25 cellular contexts compared by ENCODE assay signal in genomic region chr21:45719177-45719802, GRCh38.
"Had no signal": no experiment of that assay in that cellular context is flagged by ENCODE, and none has a peak within 500 bp of the region (broad histone marks: within the 10 kb centered on the region; RNA-seq: fewer than 3 reads in every experiment).

No MANE protein-coding gene starts in this region.

- H3K36me3 ChIP-seq: esophagus squamous epithelium, gastroesophageal sphincter, left ventricle myocardium inferior, lower lobe of right lung, spleen, tibial nerve had no signal

- H3K9me3 ChIP-seq: esophagus squamous epithelium, lower lobe of right lung, testis, tibial nerve had no signal

- H3K9me3 Mint-ChIP-seq: effector memory CD8-positive, alpha-beta T cell; natural killer cell; stimulated activated naive CD8-positive, alpha-beta T cell treated with anti-CD3 and anti-CD28 coated beads, Interleukin-15, amount 100 ng/mL, for 72 hours had no signal

- H3K36me3 Mint-ChIP-seq: mesothelial cell of epicardium; natural killer cell; stimulated activated naive B cell treated with anti-CD40 and anti-IgM and Interleukin-4, amounts not matched to agents 10 μg/mL and 1 μg/mL and 100 μg/mL, for 72 hours had no signal

- H3K4me1 Mint-ChIP-seq: neural crest cell; stimulated activated naive B cell treated with anti-CD40 and anti-IgM and Interleukin-4, amounts not matched to agents 10 μg/mL and 1 μg/mL and 100 μg/mL, for 72 hours had no signal

- H3K4me3 Mint-ChIP-seq: dendritic cell treated with granulocyte-macrophage colony-stimulating factor and Interleukin-4, amounts not matched to agents 40 ng/mL and 50 ng/mL, for 4 days; effector memory CD8-positive, alpha-beta T cell; memory B cell; mesothelial cell of epicardium; natural killer cell; neural crest cell; stimulated activated naive B cell treated with anti-CD40 and anti-IgM and Interleukin-4, amounts not matched to agents 10 μg/mL and 1 μg/mL and 100 μg/mL, for 72 hours; stimulated activated naive CD8-positive, alpha-beta T cell treated with anti-CD3 and anti-CD28 coated beads, Interleukin-15, amount 100 ng/mL, for 72 hours had no signal

- H3K4me3 ChIP-seq: esophagus squamous epithelium, gastroesophageal sphincter, left ventricle myocardium inferior, lower lobe of right lung, spleen, testis, tibial nerve had no signal

- H3K27ac Mint-ChIP-seq: dendritic cell treated with granulocyte-macrophage colony-stimulating factor and Interleukin-4, amounts not matched to agents 40 ng/mL and 50 ng/mL, for 4 days; effector memory CD8-positive, alpha-beta T cell; memory B cell; mesothelial cell of epicardium; natural killer cell; stimulated activated naive B cell treated with anti-CD40 and anti-IgM and Interleukin-4, amounts not matched to agents 10 μg/mL and 1 μg/mL and 100 μg/mL, for 72 hours; stimulated activated naive CD8-positive, alpha-beta T cell treated with anti-CD3 and anti-CD28 coated beads, Interleukin-15, amount 100 ng/mL, for 72 hours had no signal

- ATAC-seq: effector memory CD8-positive, alpha-beta T cell; gastroesophageal sphincter; left cardiac atrium; lower lobe of right lung; natural killer cell; sciatic nerve; stimulated activated naive B cell treated with anti-CD40 and anti-IgM and Interleukin-4, amounts not matched to agents 10 μg/mL and 1 μg/mL and 100 μg/mL, for 72 hours; stimulated activated naive CD8-positive, alpha-beta T cell treated with anti-CD3 and anti-CD28 coated beads, Interleukin-15, amount 100 ng/mL, for 72 hours had no signal

- H3K4me1 ChIP-seq: esophagus squamous epithelium, left ventricle myocardium inferior, lower lobe of right lung, spleen, testis had no signal

- H3K27me3 Mint-ChIP-seq: dendritic cell treated with granulocyte-macrophage colony-stimulating factor and Interleukin-4, amounts not matched to agents 40 ng/mL and 50 ng/mL, for 4 days had no signal

- H3K27me3 ChIP-seq: gastroesophageal sphincter, spleen, testis, tibial nerve had no signal

- H3K27ac ChIP-seq: epithelial cell of prostate, esophagus squamous epithelium, gastroesophageal sphincter, left ventricle myocardium inferior, lower lobe of right lung, spleen, testis, tibial nerve had no signal

- DNase-seq: effector memory CD8-positive, alpha-beta T cell; esophagus squamous epithelium; foreskin fibroblast; glutamatergic neuron; kidney; left cardiac atrium; left ventricle myocardium inferior; lower lobe of right lung; natural killer cell; posterior cingulate gyrus; spleen; stimulated activated CD4-positive, alpha-beta T cell treated with anti-CD3 and anti-CD28 coated beads, Interleukin-15, amount 100 ng/mL, for 24 hours; stimulated activated CD4-positive, alpha-beta T cell treated with anti-CD3 and anti-CD28 coated beads, Interleukin-1b, Interleukin-23, amount 100 ng/mL, for 48 hours; stimulated activated CD4-positive, alpha-beta T cell treated with anti-CD3 and anti-CD28 coated beads, Interleukin-4, amount 100 ng/mL, for 24 hours; stimulated activated naive B cell treated with anti-CD40 and anti-IgM and Interleukin-4, amounts not matched to agents 10 μg/mL and 1 μg/mL and 100 μg/mL, for 72 hours; stimulated activated naive CD8-positive, alpha-beta T cell treated with anti-CD3 and anti-CD28 coated beads, Interleukin-15, amount 100 ng/mL, for 72 hours; testis had no signal
